In genomic region chr4:87498446-87498900, GRCh38 we compare ENCODE assay signal across 8 cellular contexts. TPM values are rescaled to one million over a fixed set of nuclear protein-coding genes. Genes with fewer than 3 reads are reported as not detected.
DNase-seq lines count a peak whose midpoint lies in the region; ATAC-seq, FAIRE-seq and TF ChIP-seq lines count a peak whose summit lies in the region.
"Had no signal": no experiment of that assay in that cellular context is flagged by ENCODE, and none has a peak within 500 bp of the region (broad histone marks: within the 10 kb centered on the region; RNA-seq: fewer than 3 reads in every experiment).

No MANE protein-coding gene starts in this region.

- TF ChIP-seq EP300 in tibial nerve (IDR thresholded peaks at IDR 0.05), result no peak

- intact Hi-C loops in adrenal gland (cut with DNase I), result no loop called here

- FAIRE-seq in H54 (lab: Jason Lieb, UNC), result no peak
- FAIRE-seq: colon had no signal

- H3K9me3 ChIP-seq in adrenal gland (replicated peaks in 1 of 3) (no peaks in the 10 kb centered on the region), skeletal muscle tissue (ENCODE audit: control insufficient read depth in 3 of 3, low read length in 3 of 3) (no peaks in the 10 kb centered on the region), tibial nerve (no peaks in the 10 kb centered on the region)

- DNase-seq in adrenal gland (peak in 2 of 7 donors; percentile 26 to 35), H54 (ENCODE audit: insufficient read length, low spot score) (no peak), tibial nerve (ENCODE audit: low spot score in 2 of 2) (no peak), NCI-H1436 treated with DMSO at 0.1 percent for 48 hours (lab: John Stamatoyannopoulos, UW) (no peak)

- H3K9ac ChIP-seq in skeletal muscle tissue (ENCODE audit: low read depth in 1 of 3, low read length in 3 of 3), result no peak overlapping the region

- TF ChIP-seq POLR2A in adrenal gland (IDR thresholded peaks at IDR 0.05) (peak in 1 of 2 donors; percentile 14), H54 (IDR thresholded peaks at IDR 0.05; ENCODE audit: low read depth, low read length) (no peak), tibial nerve (IDR thresholded peaks at IDR 0.05) (no peak)

- H3K27ac ChIP-seq in adrenal gland (peak overlapping the region in 4 of 5 donors; percentile 16 to 74 (median 68)), skeletal muscle tissue (ENCODE audit: low read depth, low read length) (peak overlapping the region; percentile 9), tibial nerve (peak overlapping the region in 2 of 4 donors; percentile 60 to 67)

- WGBS in adrenal gland, 4 donors, result 9 to 17% (median 13%) methylated on average over 5 of the region's 5 CpGs
- WGBS in tibial nerve, 2 donors, result 36 to 44% methylated on average over 5 of the region's 5 CpGs

- H3K4me1 ChIP-seq in adrenal gland (replicated peaks in 1 of 2) (peaks cover 11 to 37% of the 10 kb centered on the region in 2 donors), skeletal muscle tissue (ENCODE audit: control insufficient read depth in 3 of 3, insufficient read depth in 3 of 3, low read length in 3 of 3) (peaks cover 0 to 20% (median 6%) of the 10 kb centered on the region in 3 donors), tibial nerve (peaks cover 0 to 37% (median 4%) of the 10 kb centered on the region in 4 donors)

- TF ChIP-seq CTCF in adrenal gland (IDR thresholded peaks at IDR 0.05), result no peak
- TF ChIP-seq CTCF in tibial nerve (IDR thresholded peaks at IDR 0.05), result no peak

- H3K36me3 ChIP-seq in adrenal gland (replicated peaks in 1 of 2) (peaks cover 0 to 3% of the 10 kb centered on the region in 2 donors), skeletal muscle tissue (ENCODE audit: control insufficient read depth in 3 of 3, insufficient read depth in 3 of 3, low read length in 3 of 3) (peaks cover 4 to 9% (median 7%) of the 10 kb centered on the region in 3 donors), tibial nerve (peaks cover 0 to 15% (median 2%) of the 10 kb centered on the region in 3 donors)

- H3K27me3 ChIP-seq in adrenal gland, result no peaks in the 10 kb centered on the region
- no peaks in the 10 kb centered on the region for H3K27me3 ChIP-seq in skeletal muscle tissue (ENCODE audit: control insufficient read depth in 3 of 3, insufficient read depth in 3 of 3, low read length in 3 of 3)
- H3K27me3 ChIP-seq in tibial nerve, result no peaks in the 10 kb centered on the region

- ATAC-seq in GM18870 (IDR thresholded peaks at IDR 0.05; ENCODE audit: unreplicated experiment) (peak; percentile 54), HG02678 (IDR thresholded peaks at IDR 0.05; ENCODE audit: unreplicated experiment) (peak; percentile 70)

- H3K4me3 ChIP-seq in adrenal gland (peak overlapping the region in 2 of 4 donors; percentile 5 to 41), skeletal muscle tissue (ENCODE audit: low read length in 3 of 3) (peak overlapping the region in 2 of 3 donors; percentile 31 to 60), tibial nerve (peak overlapping the region in 1 of 4 donors; percentile 1)

RNA-seq across cellular contexts. Expression of gene SPARCL1, which starts 30.7 kb away (rescaled TPM):
- total RNA-seq in adrenal gland, result 100 to 1,000 TPM in 6 of 8 donors, 10 to 100 TPM in 2; 49.7 to 201 (median 152) TPM
- polyA plus RNA-seq in adrenal gland, result 100 to 1,000 TPM in 1 of 3 donors, 10 to 100 TPM in 2; 57.6 to 143 (median 87.3) TPM
- total RNA-seq in skeletal muscle tissue, result 116 TPM
- total RNA-seq in tibial nerve, result 100 to 1,000 TPM; 312 to 741 (median 433) TPM
